In the genomic region with DNA sequence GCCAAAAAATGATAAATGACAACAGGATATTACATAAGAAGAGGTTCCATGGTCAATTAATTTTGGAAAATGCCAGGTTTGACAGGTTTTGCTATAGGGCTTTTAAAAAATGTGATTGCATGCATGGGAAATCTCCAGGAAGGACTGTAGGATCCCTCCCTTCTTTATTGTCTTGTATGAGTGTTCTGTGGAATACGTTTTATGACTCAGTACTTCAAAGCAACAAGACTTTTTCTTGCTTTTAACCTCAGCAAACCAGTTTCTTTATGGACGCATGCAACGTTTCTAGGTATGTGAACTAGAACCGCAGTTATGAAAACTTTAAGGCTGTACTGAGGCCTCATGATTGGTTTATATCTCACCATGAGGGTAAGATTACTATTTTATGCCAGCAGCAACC, we compare ENCODE assay signal across 32 cellular contexts.
"Had no signal": no experiment of that assay in that cellular context is flagged by ENCODE, and none has a peak within 500 bp of the region (broad histone marks: within the 10 kb centered on the region; RNA-seq: fewer than 3 reads in every experiment).

No MANE protein-coding gene starts in this region.

- H3K27ac ChIP-seq: brain microvascular endothelial cell, coronary artery, dorsolateral prefrontal cortex, gastroesophageal sphincter, heart right ventricle, VCaP had no signal

- H3K27me3 Mint-ChIP-seq: dendritic cell treated with granulocyte-macrophage colony-stimulating factor and Interleukin-4, amounts not matched to agents 40 ng/mL and 50 ng/mL, for 4 days had no signal

- FAIRE-seq: astrocyte, TTC549 had no signal

- DNase-seq: activated CD4-positive, alpha-beta T cell treated with anti-CD3 and anti-CD28 coated beads for 48 hours; activated CD4-positive, alpha-beta T cell treated with anti-CD3 and anti-CD28 coated beads, Interleukin-2, amount 50 U/mL, for 1 hour; activated CD4-positive, alpha-beta T cell treated with anti-CD3 and anti-CD28 coated beads, Interleukin-2, amount 50 U/mL, for 48 hours; activated CD8-positive, alpha-beta memory T cell treated with anti-CD3 and anti-CD28 coated beads for 24 hours; activated CD8-positive, alpha-beta T cell treated with anti-CD3 and anti-CD28 coated beads for 36 hours; activated effector memory CD4-positive, alpha-beta T cell treated with Interleukin-2 at 50 U/mL for 16 hours; activated gamma-delta T cell treated with Interleukin-2 at 50 U/mL for 16 hours; activated naive CD4-positive, alpha-beta T cell treated with anti-CD3 and anti-CD28 coated beads, Interleukin-2, amount 50 U/mL, for 16 hours; activated naive CD4-positive, alpha-beta T cell treated with Interleukin-2 at 50 U/mL for 16 hours; activated T-cell treated with anti-CD3 and anti-CD28 coated beads, Interleukin-2, amount 50 U/mL, for 4 hours; amniotic stem cell; anterior cingulate cortex; brain microvascular endothelial cell; dorsolateral prefrontal cortex; effector memory CD4-positive, alpha-beta T cell; endodermal cell; erythroblast; foreskin melanocyte; heart right ventricle; SW 1271; T-helper 1 cell; T-helper 17 cell had no signal

- H3K4me3 ChIP-seq: coronary artery, dorsolateral prefrontal cortex, gastroesophageal sphincter, heart right ventricle had no signal

- H3K27me3 ChIP-seq: brain microvascular endothelial cell, dorsolateral prefrontal cortex, gastroesophageal sphincter had no signal

- H3K9me3 ChIP-seq: gastroesophageal sphincter, heart right ventricle had no signal

- ATAC-seq: activated CD8-positive, alpha-beta T cell treated with anti-CD3 and anti-CD28 coated beads for 36 hours; activated T-cell treated with anti-CD3 and anti-CD28 coated beads, Interleukin-2, amount 50 U/mL, for 4 hours; activated T-helper 17 cell treated with anti-CD3 and anti-CD28 coated beads, Interleukin-2, amount 50 U/mL, for 72 hours; gastroesophageal sphincter; heart right ventricle; T-helper 17 cell; WTC11 had no signal

- H3K36me3 Mint-ChIP-seq: activated naive CD8-positive, alpha-beta T cell; WTC11 had no signal

- H3K4me3 Mint-ChIP-seq: activated CD8-positive, alpha-beta T cell treated with anti-CD3 and anti-CD28 coated beads for 36 hours; activated naive CD8-positive, alpha-beta T cell; activated T-cell treated with anti-CD3 and anti-CD28 coated beads, Interleukin-2, amount 50 U/mL, for 4 hours; activated T-helper 17 cell treated with anti-CD3 and anti-CD28 coated beads, Interleukin-2, amount 50 U/mL, for 72 hours; central memory CD8-positive, alpha-beta T cell; dendritic cell treated with granulocyte-macrophage colony-stimulating factor and Interleukin-4, amounts not matched to agents 40 ng/mL and 50 ng/mL, for 4 days; endodermal cell; T-helper 17 cell; WTC11 had no signal

- H3K4me1 Mint-ChIP-seq: central memory CD8-positive, alpha-beta T cell had no signal

- H3K4me1 ChIP-seq: gastroesophageal sphincter, heart right ventricle had no signal

- H3K9me3 Mint-ChIP-seq: endodermal cell had no signal

- H3K27ac Mint-ChIP-seq: activated CD8-positive, alpha-beta T cell treated with anti-CD3 and anti-CD28 coated beads for 36 hours; activated naive CD8-positive, alpha-beta T cell; activated T-helper 17 cell treated with anti-CD3 and anti-CD28 coated beads, Interleukin-2, amount 50 U/mL, for 72 hours; dendritic cell treated with granulocyte-macrophage colony-stimulating factor and Interleukin-4, amounts not matched to agents 40 ng/mL and 50 ng/mL, for 4 days; endodermal cell; T-helper 17 cell; WTC11 had no signal

- H3K36me3 ChIP-seq: brain microvascular endothelial cell, gastroesophageal sphincter, heart right ventricle had no signal
